Comparison of ENCODE assay signal across 20 cellular contexts in the genomic region with DNA sequence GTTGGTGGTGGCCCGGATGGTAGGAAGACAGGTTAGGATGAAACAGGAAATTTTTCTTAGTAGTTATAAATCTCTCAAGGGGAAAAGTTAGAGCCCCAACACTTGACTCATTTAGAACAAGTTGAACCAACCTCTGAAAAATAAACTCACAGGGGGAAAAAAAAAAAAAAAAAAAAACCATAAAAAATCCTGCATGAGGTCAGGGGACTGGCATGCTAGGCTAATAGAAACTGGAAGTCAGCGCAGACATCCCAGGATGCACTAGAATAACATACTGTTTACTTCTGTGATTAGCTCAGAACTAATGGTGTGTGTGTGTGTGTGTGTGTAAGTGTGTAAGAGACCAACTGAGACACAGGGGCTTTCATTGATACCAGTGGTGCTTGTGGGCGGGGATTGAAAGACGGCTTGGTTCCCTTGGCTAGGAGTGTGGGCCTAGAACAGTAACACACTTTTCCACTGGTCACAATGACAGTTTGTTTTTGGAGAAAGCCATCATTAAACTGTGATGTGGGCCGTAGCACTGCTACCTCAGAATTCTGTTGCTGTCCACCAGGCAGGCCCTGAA.
DNase-seq lines count a peak whose midpoint lies in the region; ATAC-seq and TF ChIP-seq lines count a peak whose summit lies in the region.
"Had no signal": no experiment of that assay in that cellular context is flagged by ENCODE, and none has a peak within 500 bp of the region (broad histone marks: within the 10 kb centered on the region; RNA-seq: fewer than 3 reads in every experiment).

No MANE protein-coding gene starts in this region.

- H3K36me3 ChIP-seq in fibroblast of lung (ENCODE audit: control insufficient read depth, insufficient read depth, low read length) (no peaks in the 10 kb centered on the region), neural cell (ENCODE audit: insufficient read depth, low read length) (peaks cover 6% of the 10 kb centered on the region), transverse colon (no peaks in the 10 kb centered on the region)
- H3K36me3 ChIP-seq: ascending aorta, MG63, prostate gland, thoracic aorta had no signal

- H3K36me3 Mint-ChIP-seq in type B pancreatic cell = peaks cover 2% of the 10 kb centered on the region
- H3K36me3 Mint-ChIP-seq: CD14-positive monocyte, natural killer cell had no signal

- H3K27ac ChIP-seq in fibroblast of lung (ENCODE audit: insufficient read depth, low read length) (no peak overlapping the region), neural cell (ENCODE audit: low read length) (peak overlapping the region; percentile 76), transverse colon (no peak overlapping the region)
- H3K27ac ChIP-seq: ascending aorta, epithelial cell of prostate, prostate gland, thoracic aorta had no signal

- no peaks in the 10 kb centered on the region for H3K79me2 ChIP-seq in fibroblast of lung (ENCODE audit: control insufficient read depth, insufficient read depth, low read length)
- H3K79me2 ChIP-seq in neural cell (replicated peaks; ENCODE audit: insufficient read depth, low read length) = peaks cover 67% of the 10 kb centered on the region

- H3K9me3 ChIP-seq in fibroblast of lung (ENCODE audit: control insufficient read depth, insufficient read depth, low read depth, low read length) (no peaks in the 10 kb centered on the region), neural cell (ENCODE audit: low read length) (no peaks in the 10 kb centered on the region), transverse colon (no peaks in the 10 kb centered on the region)
- H3K9me3 ChIP-seq: ascending aorta, MG63, prostate gland, thoracic aorta had no signal

- H3K4me1 Mint-ChIP-seq in type B pancreatic cell (ENCODE audit: unreplicated experiment) = peaks cover 28% of the 10 kb centered on the region
- H3K4me1 Mint-ChIP-seq: CD14-positive monocyte had no signal

- H3K9me3 Mint-ChIP-seq in type B pancreatic cell = no peaks in the 10 kb centered on the region
- H3K9me3 Mint-ChIP-seq: dendritic cell treated with granulocyte-macrophage colony-stimulating factor and Interleukin-4, amounts not matched to agents 40 ng/mL and 50 ng/mL, for 4 days; natural killer cell had no signal

- H2AFZ ChIP-seq in fibroblast of lung (ENCODE audit: low read length) = no peak overlapping the region
- H2AFZ ChIP-seq in neural cell (ENCODE audit: low read depth, low read length) = no peak overlapping the region

- no peak for TF ChIP-seq POLR2A in transverse colon (IDR thresholded peaks at IDR 0.05)

- H3K4me3 Mint-ChIP-seq in type B pancreatic cell = no peak overlapping the region
- H3K4me3 Mint-ChIP-seq: CD14-positive monocyte; dendritic cell treated with granulocyte-macrophage colony-stimulating factor and Interleukin-4, amounts not matched to agents 40 ng/mL and 50 ng/mL, for 4 days; natural killer cell had no signal

- no peak overlapping the region for H3K9ac ChIP-seq in fibroblast of lung (ENCODE audit: insufficient read depth, low read length)
- no peak overlapping the region for H3K9ac ChIP-seq in neural cell (ENCODE audit: low read length)

- ATAC-seq in HG02870 (IDR thresholded peaks at IDR 0.05; ENCODE audit: unreplicated experiment) = no peak
- ATAC-seq: natural killer cell had no signal

- no peak for TF ChIP-seq EP300 in neural cell (conservative IDR thresholded peaks at IDR 0.05; ENCODE audit: poor library complexity, severe bottlenecking)
- no peak for TF ChIP-seq EP300 in transverse colon (IDR thresholded peaks at IDR 0.05; ENCODE audit: low read depth)

- 86% methylated on average over 5 of the region's 5 CpGs; no CpG with 5 or more reads in 1 of the 2 donors for WGBS in transverse colon (ENCODE audit: low coverage in 1 of 2), 2 donors

- H3K4me1 ChIP-seq in fibroblast of lung (ENCODE audit: control insufficient read depth, extremely low read depth, insufficient read depth, low read length) = no peaks in the 10 kb centered on the region
- peaks cover 0 to 16% (median 7%) of the 10 kb centered on the region in 4 donors for H3K4me1 ChIP-seq in transverse colon
- H3K4me1 ChIP-seq: ascending aorta, prostate gland had no signal

- no peaks in the 10 kb centered on the region for H3K9me2 ChIP-seq in neural cell (ENCODE audit: insufficient read depth, low read length)

- TF ChIP-seq RAD21 in neural cell (conservative IDR thresholded peaks at IDR 0.05) = no peak

- H3K4me2 ChIP-seq in fibroblast of lung (ENCODE audit: extremely low read depth, insufficient read depth, low read length) (no peak overlapping the region), neural cell (ENCODE audit: low read length) (no peak overlapping the region)

- intact Hi-C loops in transverse colon (cut with DNase I; ENCODE audit: low total_unique reads) = no loop called here

- in situ Hi-C loops in transverse colon (cut with MboI; ENCODE audit: low pct_ligation_motif_present in 1 of 4, low pct_unique_long_range_greater_than_20kb in 1 of 4, low sequenced_read_pairs in 3 of 4) = no loop called here

- H3K27ac Mint-ChIP-seq in type B pancreatic cell = no peak overlapping the region
- H3K27ac Mint-ChIP-seq: CD14-positive monocyte; dendritic cell treated with granulocyte-macrophage colony-stimulating factor and Interleukin-4, amounts not matched to agents 40 ng/mL and 50 ng/mL, for 4 days; natural killer cell had no signal

- no peak overlapping the region for H3K4me3 ChIP-seq in fibroblast of lung (replicated peaks in 1 of 4; ENCODE audit: control extremely low read depth in 1 of 4, insufficient read depth in 1 of 4, low read depth in 3 of 4, low read length in 4 of 4)
- no peak overlapping the region for H3K4me3 ChIP-seq in neural cell (ENCODE audit: low read length)
- no peak overlapping the region for H3K4me3 ChIP-seq in transverse colon
- H3K4me3 ChIP-seq: ascending aorta, MG63, prostate gland, thoracic aorta had no signal

- H4K20me1 ChIP-seq in fibroblast of lung (ENCODE audit: control insufficient read depth, extremely low read depth, insufficient read depth, low read length) = no peaks in the 10 kb centered on the region
- H4K20me1 ChIP-seq in neural cell (ENCODE audit: insufficient read depth) = peaks cover 4% of the 10 kb centered on the region

- H3F3A ChIP-seq in neural cell (ENCODE audit: insufficient read depth, low read length, poor library complexity, severe bottlenecking) = peaks cover 4% of the 10 kb centered on the region

- TF ChIP-seq CTCF in fibroblast of lung (conservative IDR thresholded peaks at IDR 0.05 in 1 of 2, IDR thresholded peaks at IDR 0.05 in 1 of 2; ENCODE audit: low read depth in 1 of 2, low read length in 2 of 2) (no peak), neural cell (IDR thresholded peaks at IDR 0.05; ENCODE audit: poor library complexity, severe bottlenecking) (no peak), type B pancreatic cell (conservative IDR thresholded peaks at IDR 0.05) (no peak), transverse colon (IDR thresholded peaks at IDR 0.05) (no peak)

- DNase-seq in AG08396 (ENCODE audit: low spot score) = peak; percentile 62
- peak; percentile 71 for DNase-seq in M059J (ENCODE audit: low read depth)
- DNase-seq in fibroblast of lung (ENCODE audit: low read depth in 2 of 2) = peak; percentile 58 to 82
- DNase-seq in NAMALWA (ENCODE audit: low spot score) = no peak
- DNase-seq in type B pancreatic cell (ENCODE audit: extremely low spot score, unreplicated experiment) = no peak
- no peak for DNase-seq in transverse colon
- DNase-seq: activated CD4-positive, alpha-beta T cell treated with anti-CD3 and anti-CD28 coated beads for 48 hours; activated gamma-delta T cell treated with Interleukin-2 at 50 U/mL for 16 hours; mammary epithelial cell; MG63; natural killer cell; stimulated activated CD4-positive, alpha-beta T cell treated with anti-CD3 and anti-CD28 coated beads, Interleukin-12 subunit alpha, Interleukin-12 subunit beta, amount 100 ng/mL, for 4 hours had no signal

- H3K27me3 Mint-ChIP-seq in type B pancreatic cell = peaks cover 7% of the 10 kb centered on the region
- H3K27me3 Mint-ChIP-seq: dendritic cell treated with granulocyte-macrophage colony-stimulating factor and Interleukin-4, amounts not matched to agents 40 ng/mL and 50 ng/mL, for 4 days had no signal

- H3K27me3 ChIP-seq in fibroblast of lung (ENCODE audit: control insufficient read depth, insufficient read depth, low read length) (no peaks in the 10 kb centered on the region), neural cell (ENCODE audit: insufficient read depth, low read depth, low read length) (no peaks in the 10 kb centered on the region), transverse colon (no peaks in the 10 kb centered on the region)
- H3K27me3 ChIP-seq: ascending aorta, MG63 had no signal

TF ChIP-seq in neural cell, 6 proteins besides CTCF, POLR2A, EP300 and RAD21:
- TF ChIP-seq, protein P1, sequence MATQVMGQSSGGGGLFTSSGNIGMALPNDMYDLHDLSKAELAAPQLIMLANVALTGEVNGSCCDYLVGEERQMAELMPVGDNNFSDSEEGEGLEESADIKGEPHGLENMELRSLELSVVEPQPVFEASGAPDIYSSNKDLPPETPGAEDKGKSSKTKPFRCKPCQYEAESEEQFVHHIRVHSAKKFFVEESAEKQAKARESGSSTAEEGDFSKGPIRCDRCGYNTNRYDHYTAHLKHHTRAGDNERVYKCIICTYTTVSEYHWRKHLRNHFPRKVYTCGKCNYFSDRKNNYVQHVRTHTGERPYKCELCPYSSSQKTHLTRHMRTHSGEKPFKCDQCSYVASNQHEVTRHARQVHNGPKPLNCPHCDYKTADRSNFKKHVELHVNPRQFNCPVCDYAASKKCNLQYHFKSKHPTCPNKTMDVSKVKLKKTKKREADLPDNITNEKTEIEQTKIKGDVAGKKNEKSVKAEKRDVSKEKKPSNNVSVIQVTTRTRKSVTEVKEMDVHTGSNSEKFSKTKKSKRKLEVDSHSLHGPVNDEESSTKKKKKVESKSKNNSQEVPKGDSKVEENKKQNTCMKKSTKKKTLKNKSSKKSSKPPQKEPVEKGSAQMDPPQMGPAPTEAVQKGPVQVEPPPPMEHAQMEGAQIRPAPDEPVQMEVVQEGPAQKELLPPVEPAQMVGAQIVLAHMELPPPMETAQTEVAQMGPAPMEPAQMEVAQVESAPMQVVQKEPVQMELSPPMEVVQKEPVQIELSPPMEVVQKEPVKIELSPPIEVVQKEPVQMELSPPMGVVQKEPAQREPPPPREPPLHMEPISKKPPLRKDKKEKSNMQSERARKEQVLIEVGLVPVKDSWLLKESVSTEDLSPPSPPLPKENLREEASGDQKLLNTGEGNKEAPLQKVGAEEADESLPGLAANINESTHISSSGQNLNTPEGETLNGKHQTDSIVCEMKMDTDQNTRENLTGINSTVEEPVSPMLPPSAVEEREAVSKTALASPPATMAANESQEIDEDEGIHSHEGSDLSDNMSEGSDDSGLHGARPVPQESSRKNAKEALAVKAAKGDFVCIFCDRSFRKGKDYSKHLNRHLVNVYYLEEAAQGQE (IDR thresholded peaks at IDR 0.05; ENCODE audit: borderline replicate concordance) = no peak
- no peak for TF ChIP-seq MXI1 (conservative IDR thresholded peaks at IDR 0.05; ENCODE audit: poor library complexity, severe bottlenecking)

Comparison
In these comparisons a context has a peak if more than half of its experiments do, and no peak if none do; other contexts are left out.
1. DNase-seq: peak in AG08396 (single experiment), M059J (single experiment) and fibroblast of lung (2 of 2); none in NAMALWA (single experiment), type B pancreatic cell (single experiment) and transverse colon (single experiment).